13 cellular contexts compared by ENCODE assay signal in genomic region chr11:2480874-2481220, GRCh38. TPM values are rescaled to one million over a fixed set of nuclear protein-coding genes. Genes with fewer than 3 reads are reported as not detected.
DNase-seq lines count a peak whose midpoint lies in the region; ATAC-seq and TF ChIP-seq lines count a peak whose summit lies in the region.
"Had no signal": no experiment of that assay in that cellular context is flagged by ENCODE, and none has a peak within 500 bp of the region (broad histone marks: within the 10 kb centered on the region; RNA-seq: fewer than 3 reads in every experiment).

No MANE protein-coding gene starts in this region.

- H3K9me3 ChIP-seq in osteoblast (ENCODE audit: low read depth, low read length) (no peaks in the 10 kb centered on the region), BE2C (no peaks in the 10 kb centered on the region)
- H3K9me3 ChIP-seq: pancreas had no signal

- H3K27ac ChIP-seq in osteoblast (ENCODE audit: low read depth, low read length) = no peak overlapping the region
- H3K27ac ChIP-seq: pancreas, PC-9 had no signal

- TF ChIP-seq CTCF in NB4 (IDR thresholded peaks at IDR 0.05; ENCODE audit: low read depth, low read length) (no peak), osteoblast (IDR thresholded peaks at IDR 0.05; ENCODE audit: extremely low read depth, low read depth, low read length) (no peak), BE2C (IDR thresholded peaks at IDR 0.05; ENCODE audit: low read depth, low read length) (no peak)

- H3K4me3 Mint-ChIP-seq in activated naive CD8-positive, alpha-beta T cell treated with anti-CD3 and anti-CD28 coated beads, Interleukin-2, amount 10 ng/mL, durations not matched to agents 7 days and 5 days = peak overlapping the region; percentile 62
- peak overlapping the region; percentile 3 for H3K4me3 Mint-ChIP-seq in natural killer cell treated with Interleukin-12 subunit alpha and Interleukin-12 subunit beta and Interleukin-15 and Interleukin-18, amount 100 ng/mL, for 72 hours

- H3K27me3 ChIP-seq in osteoblast (ENCODE audit: insufficient read depth, low read length) (peaks cover 25% of the 10 kb centered on the region), BE2C (no peaks in the 10 kb centered on the region)
- H3K27me3 ChIP-seq: pancreas had no signal

- H3K9me3 Mint-ChIP-seq in activated naive CD8-positive, alpha-beta T cell treated with anti-CD3 and anti-CD28 coated beads, Interleukin-2, amount 10 ng/mL, durations not matched to agents 7 days and 5 days = peaks cover 29% of the 10 kb centered on the region
- no peaks in the 10 kb centered on the region for H3K9me3 Mint-ChIP-seq in natural killer cell treated with Interleukin-12 subunit alpha and Interleukin-12 subunit beta and Interleukin-15 and Interleukin-18, amount 100 ng/mL, for 72 hours

- peak overlapping the region; percentile 75 for H3K27ac Mint-ChIP-seq in activated naive CD8-positive, alpha-beta T cell treated with anti-CD3 and anti-CD28 coated beads, Interleukin-2, amount 10 ng/mL, durations not matched to agents 7 days and 5 days
- H3K27ac Mint-ChIP-seq in natural killer cell treated with Interleukin-12 subunit alpha and Interleukin-12 subunit beta and Interleukin-15 and Interleukin-18, amount 100 ng/mL, for 72 hours = no peak overlapping the region

- H3K36me3 ChIP-seq in osteoblast (ENCODE audit: insufficient read depth, low read length) (no peaks in the 10 kb centered on the region), BE2C (no peaks in the 10 kb centered on the region)
- H3K36me3 ChIP-seq: pancreas, stomach had no signal

- ATAC-seq in activated naive CD8-positive, alpha-beta T cell treated with anti-CD3 and anti-CD28 coated beads, Interleukin-2, amount 10 ng/mL, durations not matched to agents 7 days and 5 days (ENCODE audit: low read depth) = peak; percentile 36
- ATAC-seq in natural killer cell treated with Interleukin-12 subunit alpha and Interleukin-12 subunit beta and Interleukin-15 and Interleukin-18, amount 100 ng/mL, for 72 hours = no peak
- ATAC-seq: K562 had no signal

- no peaks in the 10 kb centered on the region for H3K27me3 Mint-ChIP-seq in activated naive CD8-positive, alpha-beta T cell treated with anti-CD3 and anti-CD28 coated beads, Interleukin-2, amount 10 ng/mL, durations not matched to agents 7 days and 5 days
- peaks cover 42 to 47% of the 10 kb centered on the region in 2 donors for H3K27me3 Mint-ChIP-seq in natural killer cell treated with Interleukin-12 subunit alpha and Interleukin-12 subunit beta and Interleukin-15 and Interleukin-18, amount 100 ng/mL, for 72 hours

- peaks cover 16% of the 10 kb centered on the region for H3K4me1 Mint-ChIP-seq in activated naive CD8-positive, alpha-beta T cell treated with anti-CD3 and anti-CD28 coated beads, Interleukin-2, amount 10 ng/mL, durations not matched to agents 7 days and 5 days
- peaks cover 14 to 15% of the 10 kb centered on the region in 2 donors for H3K4me1 Mint-ChIP-seq in natural killer cell treated with Interleukin-12 subunit alpha and Interleukin-12 subunit beta and Interleukin-15 and Interleukin-18, amount 100 ng/mL, for 72 hours (ENCODE audit: low read depth in 2 of 2)

- no peak overlapping the region for H2AFZ ChIP-seq in osteoblast (ENCODE audit: low read length)
- H2AFZ ChIP-seq: PC-9 had no signal

- no peak for TF ChIP-seq POLR2A in NB4 (IDR thresholded peaks at IDR 0.05; ENCODE audit: extremely low read depth, insufficient read length)

- H4K20me1 ChIP-seq in osteoblast (ENCODE audit: insufficient read depth, low read length) = no peaks in the 10 kb centered on the region

- peak overlapping the region; percentile 33 for H3K4me3 ChIP-seq in NB4 (ENCODE audit: low read depth, low read length)
- H3K4me3 ChIP-seq in osteoblast (ENCODE audit: insufficient read depth, low read length) = no peak overlapping the region
- no peak overlapping the region for H3K4me3 ChIP-seq in BE2C (ENCODE audit: low read depth, low read length)
- H3K4me3 ChIP-seq: K562, pancreas, PC-9, stomach had no signal

- H3K4me2 ChIP-seq in osteoblast (ENCODE audit: insufficient read depth, low read length) = no peak overlapping the region
- H3K4me2 ChIP-seq: PC-9 had no signal

- POLR2A ChIA-PET in activated naive CD8-positive, alpha-beta T cell treated with anti-CD3 and anti-CD28 coated beads, Interleukin-2, amount 10 ng/mL, durations not matched to agents 7 days and 5 days (lab: Charles Lee) = interaction anchor here (1.9 kb wide), 1 partner anchor 16 kb away, joined by 5 read pairs; no protein-coding TSS in a partner anchor

- H3K36me3 Mint-ChIP-seq in activated naive CD8-positive, alpha-beta T cell treated with anti-CD3 and anti-CD28 coated beads, Interleukin-2, amount 10 ng/mL, durations not matched to agents 7 days and 5 days = peaks cover 54% of the 10 kb centered on the region
- H3K36me3 Mint-ChIP-seq in natural killer cell treated with Interleukin-12 subunit alpha and Interleukin-12 subunit beta and Interleukin-15 and Interleukin-18, amount 100 ng/mL, for 72 hours = peaks cover 9% of the 10 kb centered on the region

- H3K79me2 ChIP-seq in osteoblast (ENCODE audit: insufficient read depth, low read length) = no peaks in the 10 kb centered on the region

- no peaks in the 10 kb centered on the region for H3K4me1 ChIP-seq in osteoblast (ENCODE audit: insufficient read depth, low read length)
- H3K4me1 ChIP-seq in BE2C = no peaks in the 10 kb centered on the region

- peak; percentile 73 for DNase-seq in GDM1 (lab: John Stamatoyannopoulos, UW)
- DNase-seq in NB4 (ENCODE audit: low read depth) = peak; percentile 86
- DNase-seq in activated naive CD8-positive, alpha-beta T cell treated with anti-CD3 and anti-CD28 coated beads, Interleukin-2, amount 10 ng/mL, durations not matched to agents 7 days and 5 days = no peak
- no peak for DNase-seq in natural killer cell treated with Interleukin-12 subunit alpha and Interleukin-12 subunit beta and Interleukin-15 and Interleukin-18, amount 100 ng/mL, for 72 hours (ENCODE audit: low spot score)
- no peak for DNase-seq in osteoblast (ENCODE audit: insufficient read length, low spot score, missing footprints)
- DNase-seq in BE2C = no peak
- no peak for DNase-seq in effector CD8-positive, alpha-beta T cell (lab: John Stamatoyannopoulos, UW)
- DNase-seq: dermis blood vessel endothelial cell, foreskin melanocyte, pancreas, PC-9, stomach had no signal

RNA-seq across cellular contexts. Expression of gene KCNQ1, which starts 36.0 kb away (rescaled TPM):
- 10 to 100 TPM; 24.2 to 26.6 TPM for total RNA-seq in activated naive CD8-positive, alpha-beta T cell treated with anti-CD3 and anti-CD28 coated beads, Interleukin-2, amount 10 ng/mL, durations not matched to agents 7 days and 5 days
- 1 to 10 TPM in 1 of 2 donors, under 1 TPM in 1; 0.19 to 1.4 TPM for total RNA-seq in natural killer cell treated with Interleukin-12 subunit alpha and Interleukin-12 subunit beta and Interleukin-15 and Interleukin-18, amount 100 ng/mL, for 72 hours
- not detected in 2 replicates for total RNA-seq in osteoblast
- polyA plus RNA-seq in BE2C (2012; ENCODE audit: insufficient read depth, insufficient read length, low read depth) = not detected
- total RNA-seq: PC-9 had no signal
- polyA plus RNA-seq: K562 had no signal

RNA-seq across cellular contexts. Expression of gene TRPM5, which starts 36.5 kb away (rescaled TPM):
- total RNA-seq in activated naive CD8-positive, alpha-beta T cell treated with anti-CD3 and anti-CD28 coated beads, Interleukin-2, amount 10 ng/mL, durations not matched to agents 7 days and 5 days = not detected
- not detected for total RNA-seq in natural killer cell treated with Interleukin-12 subunit alpha and Interleukin-12 subunit beta and Interleukin-15 and Interleukin-18, amount 100 ng/mL, for 72 hours
- total RNA-seq in osteoblast = under 0.01 TPM in 1 of 2 replicates, not detected in the other
- 0.15 TPM for polyA plus RNA-seq in BE2C (2012; ENCODE audit: insufficient read depth, insufficient read length, low read depth)
- total RNA-seq: dermis blood vessel endothelial cell, K562, PC-9 had no signal
- polyA plus RNA-seq: K562 had no signal

Comparison
In these comparisons a context has a peak if more than half of its experiments do, and no peak if none do; other contexts are left out.
1. DNase-seq: peak in GDM1 (single experiment) and NB4 (single experiment); none in activated naive CD8-positive, alpha-beta T cell treated with anti-CD3 and anti-CD28 coated beads, Interleukin-2, amount 10 ng/mL, durations not matched to agents 7 days and 5 days (single experiment), natural killer cell treated with Interleukin-12 subunit alpha and Interleukin-12 subunit beta and Interleukin-15 and Interleukin-18, amount 100 ng/mL, for 72 hours (single experiment), osteoblast (single experiment), BE2C (single experiment) and effector CD8-positive, alpha-beta T cell (single experiment).
2. RNA of gene KCNQ1, which starts 36.0 kb away (total RNA-seq): 24.2 to 26.6 TPM in activated naive CD8-positive, alpha-beta T cell treated with anti-CD3 and anti-CD28 coated beads, Interleukin-2, amount 10 ng/mL, durations not matched to agents 7 days and 5 days; 0.19 to 1.4 TPM in natural killer cell treated with Interleukin-12 subunit alpha and Interleukin-12 subunit beta and Interleukin-15 and Interleukin-18, amount 100 ng/mL, for 72 hours and not detected in osteoblast; every median in the first group is over 10 times any median in the second.